8 cellular contexts compared by ENCODE assay signal in the genomic region with DNA sequence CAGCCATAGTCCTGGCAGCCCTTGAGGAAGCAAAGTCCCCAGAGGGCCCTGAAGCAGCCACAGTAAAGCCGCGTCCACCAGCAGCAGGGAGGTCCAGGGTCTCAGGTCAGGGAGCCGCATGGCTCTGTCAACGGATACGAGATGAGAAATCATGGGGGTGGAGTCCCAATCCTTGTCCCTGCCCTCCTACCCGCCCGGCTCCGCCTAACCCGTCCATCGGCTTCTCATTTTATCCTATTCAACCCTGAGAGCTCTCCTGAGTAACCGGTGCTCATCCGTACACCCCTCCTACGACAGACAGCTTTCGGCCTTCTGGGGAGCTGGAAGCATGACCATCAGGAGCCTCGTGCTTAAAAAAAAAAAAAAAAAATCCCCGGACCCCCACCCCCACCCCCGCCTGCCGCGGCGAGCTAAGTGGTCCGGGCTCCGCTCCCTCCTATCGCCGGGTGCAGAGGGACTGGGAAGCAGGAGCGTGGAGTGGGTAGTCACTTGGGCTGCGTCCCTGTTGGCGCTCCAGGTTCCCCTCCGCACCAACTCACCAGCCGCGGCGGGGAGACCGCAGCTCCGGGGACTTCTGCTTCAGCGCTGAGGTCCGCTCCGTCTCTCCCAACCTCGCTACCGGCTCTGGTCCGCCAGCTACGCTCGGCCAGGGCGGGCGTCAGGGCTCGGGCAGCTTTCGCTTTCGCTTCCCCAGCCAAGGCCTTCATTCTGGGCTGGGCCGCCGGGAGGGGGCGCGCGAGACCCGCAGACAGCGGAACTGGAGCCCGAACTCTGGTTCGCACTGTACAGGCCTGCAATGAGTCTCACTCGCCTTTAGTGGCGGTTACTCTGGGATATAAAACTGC. TPM values are rescaled to one million over a fixed set of nuclear protein-coding genes. Genes with fewer than 3 reads are reported as not detected.
A peak's percentile ranks its signal among the peaks of the same experiment; 100 is the strongest.
DNase-seq lines count a peak whose midpoint lies in the region; ATAC-seq and TF ChIP-seq lines count a peak whose summit lies in the region.

A gene (minus strand): TSS at position 626 of the 845 bp plus-strand sequence. CDS start 506 bp downstream, at position 120.

- intact Hi-C loops in ovary (cut with DNase I) (loop anchor here in 2 of 4 donors (2.0 to 5.0 kb wide), 2 partner anchors 14 to 34 kb away; a partner anchor contains a TSS), thyroid gland (cut with DNase I) (loop anchor here (5.0 kb wide), 1 partner anchor 34 kb away; no protein-coding TSS in a partner anchor)

- no peaks in the 10 kb centered on the region for H3K36me3 ChIP-seq in ovary
- peaks cover 0 to 12% of the 10 kb centered on the region in 2 donors for H3K36me3 ChIP-seq in thyroid gland

- H3K27ac ChIP-seq in ovary = peak within 1 kb of the TSS; percentile 79 to 95
- H3K27ac ChIP-seq in thyroid gland = peak within 1 kb of the TSS; percentile 79 to 98 (median 82)

- H3K4me1 Mint-ChIP-seq in activated naive CD8-positive, alpha-beta T cell (ENCODE audit: low read depth) = peaks cover 81% of the 10 kb centered on the region
- H3K4me1 Mint-ChIP-seq in glutamatergic neuron (ENCODE audit: low read depth, unreplicated experiment) = no peaks in the 10 kb centered on the region

- H3K9me3 ChIP-seq in ovary (no peaks in the 10 kb centered on the region), thyroid gland (no peaks in the 10 kb centered on the region)

- H3K4me1 ChIP-seq in ovary (ENCODE audit: insufficient read depth) (peaks cover 9% of the 10 kb centered on the region), thyroid gland (peaks cover 7 to 22% of the 10 kb centered on the region in 2 donors)

- peak within 1 kb of the TSS; percentile 99 for H3K4me3 Mint-ChIP-seq in activated naive CD8-positive, alpha-beta T cell
- peak within 1 kb of the TSS; percentile 80 for H3K4me3 Mint-ChIP-seq in glutamatergic neuron (ENCODE audit: unreplicated experiment)

- DNase-seq in NCI-H1092 treated with DMSO at 0.1 percent for 48 hours (lab: John Stamatoyannopoulos, UW) (peak; percentile 71), SKM-1 treated with dmso at 0.1 percent for 144 hours (lab: John Stamatoyannopoulos, UW; ENCODE audit: unreplicated experiment) (peak; percentile 87), glutamatergic neuron (peak; percentile 99), ovary (peak; percentile 94 to 98 (median 97)), thyroid gland (peak; percentile 95 to 97)

- no peaks in the 10 kb centered on the region for H3K27me3 ChIP-seq in ovary
- no peaks in the 10 kb centered on the region for H3K27me3 ChIP-seq in thyroid gland

- no peak for TF ChIP-seq EP300 in ovary (IDR thresholded peaks at IDR 0.05)

- 0% methylated on average over 46 to 57 of the region's 57 CpGs for WGBS in ovary, 3 donors
- WGBS in thyroid gland, 2 donors = 1 to 2% methylated on average over 28 to 44 of the region's 57 CpGs

- TF ChIP-seq POLR2A in ovary (IDR thresholded peaks at IDR 0.05) (peak; percentile 54), thyroid gland (IDR thresholded peaks at IDR 0.05) (peak in 1 of 2 donors; percentile 61)

- H3K27ac Mint-ChIP-seq in activated naive CD8-positive, alpha-beta T cell = peak within 1 kb of the TSS; percentile 100
- no peak within 1 kb of the TSS for H3K27ac Mint-ChIP-seq in glutamatergic neuron (ENCODE audit: unreplicated experiment)

- H3K36me3 Mint-ChIP-seq in activated naive CD8-positive, alpha-beta T cell = peaks cover 50% of the 10 kb centered on the region
- H3K36me3 Mint-ChIP-seq in glutamatergic neuron (ENCODE audit: unreplicated experiment) = no peaks in the 10 kb centered on the region

- no peaks in the 10 kb centered on the region for H3K27me3 Mint-ChIP-seq in activated naive CD8-positive, alpha-beta T cell
- peaks cover 3% of the 10 kb centered on the region for H3K27me3 Mint-ChIP-seq in glutamatergic neuron (ENCODE audit: unreplicated experiment)

- TF ChIP-seq CTCF in GM12872 (IDR thresholded peaks at IDR 0.05; ENCODE audit: insufficient read depth, low read depth, low read length) (peak; percentile 90), glutamatergic neuron (IDR thresholded peaks at IDR 0.05; ENCODE audit: partially characterized antibody, unreplicated experiment) (peak; percentile 84), ovary (IDR thresholded peaks at IDR 0.05) (peak; percentile 95 to 99 (median 98)), thyroid gland (IDR thresholded peaks at IDR 0.05) (peak; percentile 80 to 98 (median 94))

- ATAC-seq in HG02623 (IDR thresholded peaks at IDR 0.05; ENCODE audit: unreplicated experiment) = peak; percentile 56

- no peaks in the 10 kb centered on the region for H3K9me3 Mint-ChIP-seq in activated naive CD8-positive, alpha-beta T cell (ENCODE audit: low read depth)
- peaks cover 3% of the 10 kb centered on the region for H3K9me3 Mint-ChIP-seq in glutamatergic neuron (ENCODE audit: unreplicated experiment)

- peak within 1 kb of the TSS; percentile 92 for H3K4me3 ChIP-seq in ovary
- peak within 1 kb of the TSS; percentile 19 to 71 (median 49) for H3K4me3 ChIP-seq in thyroid gland (replicated peaks in 1 of 3)

RNA-seq across cellular contexts. Expression of the gene that starts here (rescaled TPM):
- 1.9 TPM for total RNA-seq in glutamatergic neuron (ENCODE audit: unreplicated experiment)
- total RNA-seq in ovary = 10 to 100 TPM in 6 of 7 donors, 1 to 10 TPM in 1; 8.9 to 23.8 (median 18.6) TPM
- 10 to 100 TPM; 13.9 to 16.5 TPM for polyA plus RNA-seq in ovary
- 10 to 100 TPM in 1 of 4 donors, 1 to 10 TPM in 3; 6.9 to 31.9 (median 8.2) TPM for total RNA-seq in thyroid gland

Comparison
In these comparisons a context has a peak if more than half of its experiments do, and no peak if none do; other contexts are left out.
1. Peak in every context shown above with its lines: DNase-seq, ATAC-seq, H3K4me3 ChIP-seq and H3K27ac ChIP-seq.